Comparison of ENCODE assay signal across 14 cellular contexts in the genomic region with DNA sequence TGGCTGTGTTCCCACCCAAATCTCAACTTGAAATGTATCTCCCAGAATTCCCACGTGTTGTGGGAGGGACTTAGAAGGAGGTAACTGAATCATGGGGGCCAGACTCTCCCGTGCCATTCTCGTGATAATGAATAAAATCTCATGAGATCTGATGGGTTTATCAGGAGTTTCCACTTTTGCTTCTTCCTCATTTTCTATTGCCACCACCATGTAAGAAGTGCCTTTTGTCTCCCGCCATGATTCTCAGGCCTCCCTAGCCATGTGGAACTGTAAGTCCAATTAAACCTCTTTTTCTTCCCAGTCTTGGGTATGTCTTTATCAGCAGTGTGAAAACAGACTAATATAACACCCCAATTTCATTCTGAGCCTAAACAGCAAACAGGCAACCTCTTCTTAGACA. TPM values are rescaled to one million over a fixed set of nuclear protein-coding genes. Genes with fewer than 3 reads are reported as not detected.
"Had no signal": no experiment of that assay in that cellular context is flagged by ENCODE, and none has a peak within 500 bp of the region (broad histone marks: within the 10 kb centered on the region; RNA-seq: fewer than 3 reads in every experiment).

No MANE protein-coding gene starts in this region.

RNA-seq across cellular contexts. Expression of a gene that starts 46.3 kb away (rescaled TPM):
- total RNA-seq: activated B cell treated with CpG ODN at 0.5 μM for 24 hours; activated CD8-positive, alpha-beta T cell treated with anti-CD3 and anti-CD28 coated beads, Interleukin-2, amount 10 ng/mL, durations not matched to agents 7 days and 5 days; bronchial epithelial cell; dermis blood vessel endothelial cell; glomerular endothelial cell; heart right ventricle; left lung; lower lobe of right lung; mesenteric fat pad; mucosa of descending colon; omental fat pad; pulmonary artery endothelial cell; right atrium auricular region; upper lobe of right lung had no signal
